ENCODE assay signal across 9 cellular contexts in genomic region chr9:81656004-81656403, GRCh38. TPM values are rescaled to one million over a fixed set of nuclear protein-coding genes. Genes with fewer than 3 reads are reported as not detected.
DNase-seq lines count a peak whose midpoint lies in the region; ATAC-seq and TF ChIP-seq lines count a peak whose summit lies in the region.
"Had no signal": no experiment of that assay in that cellular context is flagged by ENCODE, and none has a peak within 500 bp of the region (broad histone marks: within the 10 kb centered on the region; RNA-seq: fewer than 3 reads in every experiment).

No MANE protein-coding gene starts in this region.

- H3K27me3 ChIP-seq in transverse colon, result no peaks in the 10 kb centered on the region

- H3K36me3 ChIP-seq in transverse colon, result peaks cover 0 to 4% (median 0%) of the 10 kb centered on the region in 4 donors

- 42 to 46% methylated on average over 2 to 3 of the region's 3 CpGs for WGBS in transverse colon (ENCODE audit: low coverage in 1 of 2), 2 donors

- H3K9me3 Mint-ChIP-seq in activated T-cell treated with anti-CD3 and anti-CD28 coated beads, Interleukin-2, amount 50 U/mL, for 24 hours, result no peaks in the 10 kb centered on the region

- H3K36me3 Mint-ChIP-seq in activated T-cell treated with anti-CD3 and anti-CD28 coated beads, Interleukin-2, amount 50 U/mL, for 24 hours (ENCODE audit: low read depth), result no peaks in the 10 kb centered on the region

- no peak for TF ChIP-seq EP300 in transverse colon (IDR thresholded peaks at IDR 0.05; ENCODE audit: low read depth)

- H3K4me3 ChIP-seq in transverse colon, result no peak overlapping the region

- DNase-seq in Right ventricle myocardium superior, result no peak
- no peak for DNase-seq in cardiac septum (ENCODE audit: low spot score)
- peak; percentile 45 for DNase-seq in amniotic epithelial cell (ENCODE audit: low read depth)
- peak; percentile 66 for DNase-seq in transverse colon
- no peak for DNase-seq in NCI-H510A treated with DMSO at 0.1 percent for 48 hours (lab: John Stamatoyannopoulos, UW)
- DNase-seq in activated T-cell treated with anti-CD3 and anti-CD28 coated beads, Interleukin-2, amount 50 U/mL, for 24 hours, result no peak
- no peak for DNase-seq in superior temporal gyrus (ENCODE audit: extremely low spot score)
- DNase-seq: stimulated activated naive CD4-positive, alpha-beta T cell had no signal

- TF ChIP-seq CTCF in transverse colon (IDR thresholded peaks at IDR 0.05), result no peak

- H3K9me3 ChIP-seq in transverse colon, result no peaks in the 10 kb centered on the region

- no peak overlapping the region for H3K27ac ChIP-seq in transverse colon

- in situ Hi-C loops in transverse colon (cut with MboI; ENCODE audit: low pct_ligation_motif_present in 1 of 4, low pct_unique_long_range_greater_than_20kb in 1 of 4, low sequenced_read_pairs in 3 of 4), result no loop called here

- H3K4me1 Mint-ChIP-seq in activated T-cell treated with anti-CD3 and anti-CD28 coated beads, Interleukin-2, amount 50 U/mL, for 24 hours (ENCODE audit: low read depth), result peaks cover 9% of the 10 kb centered on the region

- ATAC-seq in Right ventricle myocardium superior (ENCODE audit: poor library complexity) (peak; percentile 12), HG03060 (IDR thresholded peaks at IDR 0.05; ENCODE audit: low read depth, unreplicated experiment) (peak; percentile 96)

- no peak overlapping the region for H3K27ac Mint-ChIP-seq in activated T-cell treated with anti-CD3 and anti-CD28 coated beads, Interleukin-2, amount 50 U/mL, for 24 hours

- no peak overlapping the region for H3K4me3 Mint-ChIP-seq in activated T-cell treated with anti-CD3 and anti-CD28 coated beads, Interleukin-2, amount 50 U/mL, for 24 hours

- no peaks in the 10 kb centered on the region for H3K27me3 Mint-ChIP-seq in activated T-cell treated with anti-CD3 and anti-CD28 coated beads, Interleukin-2, amount 50 U/mL, for 24 hours

- intact Hi-C loops in Right ventricle myocardium superior (cut with DNase I) (no loop called here), cardiac septum (cut with DNase I) (no loop called here), transverse colon (cut with DNase I; ENCODE audit: low total_unique reads) (no loop called here)

- no peak for TF ChIP-seq POLR2A in transverse colon (IDR thresholded peaks at IDR 0.05)

- peaks cover 8 to 21% (median 12%) of the 10 kb centered on the region in 4 donors for H3K4me1 ChIP-seq in transverse colon

RNA-seq across cellular contexts. Expression of gene TLE1, which starts 33.3 kb away (rescaled TPM):
- total RNA-seq in Right ventricle myocardium superior, result 9.7 TPM
- 9.8 TPM for total RNA-seq in cardiac septum
- total RNA-seq in transverse colon, result 10 to 100 TPM; 51.5 to 77.3 (median 62.2) TPM

Comparison
In these comparisons a context has a peak if more than half of its experiments do, and no peak if none do; other contexts are left out.
1. DNase-seq: peak in amniotic epithelial cell (single experiment) and transverse colon (single experiment); none in Right ventricle myocardium superior (single experiment), cardiac septum (single experiment), NCI-H510A treated with DMSO at 0.1 percent for 48 hours (single experiment), activated T-cell treated with anti-CD3 and anti-CD28 coated beads, Interleukin-2, amount 50 U/mL, for 24 hours (single experiment) and superior temporal gyrus (single experiment).